10 cellular contexts compared by ENCODE assay signal in genomic region chr5:76065258-76065657, GRCh38. TPM values are rescaled to one million over a fixed set of nuclear protein-coding genes. Genes with fewer than 3 reads are reported as not detected.
"Had no signal": no experiment of that assay in that cellular context is flagged by ENCODE, and none has a peak within 500 bp of the region (broad histone marks: within the 10 kb centered on the region; RNA-seq: fewer than 3 reads in every experiment).

No MANE protein-coding gene starts in this region.

- FAIRE-seq: HTR-8/SVneo, K562 had no signal

- ATAC-seq: HCT116, K562 had no signal

- H3K4me3 ChIP-seq: GM23248, HAP-1, K562 had no signal

- H3K27ac Mint-ChIP-seq: HFFc6 had no signal

- H3K9me3 ChIP-seq: HAP-1 had no signal

- DNase-seq: GM23248, GOT3, H7, HFFc6, IMR-90 had no signal

- H3K4me3 Mint-ChIP-seq: HFFc6 had no signal

- H3K36me3 ChIP-seq: HAP-1 had no signal

- H3K4me1 ChIP-seq: HAP-1 had no signal

- H3K27ac ChIP-seq: GM23248 had no signal

RNA-seq across cellular contexts. Expression of gene SV2C, which starts 17.9 kb away (rescaled TPM):
- total RNA-seq: GM23248, H7, HFFc6, HT-29, IMR-90 had no signal
- polyA plus RNA-seq: GM23248, IMR-90, K562 had no signal
